ENCODE assay signal across 8 cellular contexts in genomic region chr11:2399488-2400068, GRCh38. TPM values are rescaled to one million over a fixed set of nuclear protein-coding genes. Genes with fewer than 3 reads are reported as not detected.
DNase-seq lines count a peak whose midpoint lies in the region; ATAC-seq and TF ChIP-seq lines count a peak whose summit lies in the region.

No MANE protein-coding gene starts in this region.

- peak overlapping the region; percentile 96 to 99 (median 98) for H3K27ac ChIP-seq in gastroesophageal sphincter
- peak overlapping the region; percentile 98 for H3K27ac ChIP-seq in rectal smooth muscle tissue (ENCODE audit: low read depth, low read length)

- CTCF ChIA-PET in activated CD4-positive, alpha-beta memory T cell treated with anti-CD3 and anti-CD28 coated beads, Interleukin-2, amount 10 ng/mL, durations not matched to agents 7 days and 5 days (lab: Charles Lee), result interaction anchor here (0.7 to 6.5 kb wide), 7 partner anchors 9 to 94 kb away, joined by 3 to 42 read pairs (median 9); partner anchors contain the start of gene CD81

- peak overlapping the region; percentile 86 for H3K9ac ChIP-seq in rectal smooth muscle tissue (ENCODE audit: low read length)

- H3K27me3 Mint-ChIP-seq in activated CD4-positive, alpha-beta memory T cell treated with anti-CD3 and anti-CD28 coated beads, Interleukin-2, amount 10 ng/mL, durations not matched to agents 7 days and 5 days, result no peaks in the 10 kb centered on the region

- H3K4me3 ChIP-seq in GM12875 (ENCODE audit: low read depth, low read length) (peak overlapping the region; percentile 82), gastroesophageal sphincter (peak overlapping the region; percentile 44 to 92), rectal smooth muscle tissue (ENCODE audit: low read length) (peak overlapping the region; percentile 87)

- H3K4me1 Mint-ChIP-seq in activated CD4-positive, alpha-beta memory T cell treated with anti-CD3 and anti-CD28 coated beads, Interleukin-2, amount 10 ng/mL, durations not matched to agents 7 days and 5 days, result peaks cover 23% of the 10 kb centered on the region

- H3K4me1 ChIP-seq in gastroesophageal sphincter (peaks cover 0 to 44% (median 24%) of the 10 kb centered on the region in 3 donors), rectal smooth muscle tissue (ENCODE audit: control insufficient read depth, insufficient read depth, low read length) (peaks cover 19% of the 10 kb centered on the region)

- ATAC-seq in HG02885 (IDR thresholded peaks at IDR 0.05; ENCODE audit: poor library complexity, unreplicated experiment), result peak; percentile 0
- ATAC-seq in gastroesophageal sphincter, result peak; percentile 2
- no peak for ATAC-seq in HG03175 (IDR thresholded peaks at IDR 0.05; ENCODE audit: unreplicated experiment)
- no peak for ATAC-seq in GM21825 (IDR thresholded peaks at IDR 0.05; ENCODE audit: unreplicated experiment)
- ATAC-seq in HG03439 (IDR thresholded peaks at IDR 0.05; ENCODE audit: unreplicated experiment), result no peak

- no peak for TF ChIP-seq EP300 in gastroesophageal sphincter (IDR thresholded peaks at IDR 0.05)

- H3K9me3 Mint-ChIP-seq in activated CD4-positive, alpha-beta memory T cell treated with anti-CD3 and anti-CD28 coated beads, Interleukin-2, amount 10 ng/mL, durations not matched to agents 7 days and 5 days, result no peaks in the 10 kb centered on the region

- DNase-seq in activated CD4-positive, alpha-beta memory T cell treated with anti-CD3 and anti-CD28 coated beads, Interleukin-2, amount 10 ng/mL, durations not matched to agents 7 days and 5 days, result no peak

- H3K27me3 ChIP-seq in gastroesophageal sphincter (no peaks in the 10 kb centered on the region), rectal smooth muscle tissue (ENCODE audit: control insufficient read depth, insufficient read depth, low read length) (no peaks in the 10 kb centered on the region)

- H3K36me3 Mint-ChIP-seq in activated CD4-positive, alpha-beta memory T cell treated with anti-CD3 and anti-CD28 coated beads, Interleukin-2, amount 10 ng/mL, durations not matched to agents 7 days and 5 days (ENCODE audit: low read depth), result peaks cover 27% of the 10 kb centered on the region

- peak overlapping the region; percentile 87 for H3K4me3 Mint-ChIP-seq in activated CD4-positive, alpha-beta memory T cell treated with anti-CD3 and anti-CD28 coated beads, Interleukin-2, amount 10 ng/mL, durations not matched to agents 7 days and 5 days

- H3K36me3 ChIP-seq in gastroesophageal sphincter, result peaks cover 0 to 70% of the 10 kb centered on the region in 2 donors
- peaks cover 29% of the 10 kb centered on the region for H3K36me3 ChIP-seq in rectal smooth muscle tissue (ENCODE audit: control insufficient read depth, insufficient read depth, low read length)

- POLR2A ChIA-PET in activated CD4-positive, alpha-beta memory T cell treated with anti-CD3 and anti-CD28 coated beads, Interleukin-2, amount 10 ng/mL, durations not matched to agents 7 days and 5 days (lab: Charles Lee), result interaction anchor here (0.9 to 3.2 kb wide), 6 partner anchors 9 to 547 kb away, joined by 3 to 39 read pairs (median 14); partner anchors contain the start of genes C11orf21, CD81, LSP1 and TSPAN32

- H3K27ac Mint-ChIP-seq in activated CD4-positive, alpha-beta memory T cell treated with anti-CD3 and anti-CD28 coated beads, Interleukin-2, amount 10 ng/mL, durations not matched to agents 7 days and 5 days, result peak overlapping the region; percentile 87

- no peak for TF ChIP-seq POLR2A in gastroesophageal sphincter (IDR thresholded peaks at IDR 0.05)

- TF ChIP-seq CTCF in GM12875 (IDR thresholded peaks at IDR 0.05; ENCODE audit: borderline replicate concordance, insufficient read depth, low read depth, low read length) (no peak), gastroesophageal sphincter (IDR thresholded peaks at IDR 0.05) (no peak)

- WGBS in gastroesophageal sphincter (ENCODE audit: low coverage in 1 of 2), 2 donors, result 0% methylated on average over 1 of the region's 23 CpGs; no CpG with 5 or more reads in 1 of the 2 donors

- H3K9me3 ChIP-seq in gastroesophageal sphincter, result no peaks in the 10 kb centered on the region

RNA-seq across cellular contexts. Expression of gene TSSC4, which starts 1.0 kb away (rescaled TPM):
- 10 to 100 TPM; 46.4 to 46.5 TPM for total RNA-seq in activated CD4-positive, alpha-beta memory T cell treated with anti-CD3 and anti-CD28 coated beads, Interleukin-2, amount 10 ng/mL, durations not matched to agents 7 days and 5 days
- total RNA-seq in gastroesophageal sphincter, result 10 to 100 TPM; 54.8 to 70.2 (median 66.3) TPM

RNA-seq across cellular contexts. Expression of gene CD81, which starts 22.5 kb away (rescaled TPM):
- total RNA-seq in activated CD4-positive, alpha-beta memory T cell treated with anti-CD3 and anti-CD28 coated beads, Interleukin-2, amount 10 ng/mL, durations not matched to agents 7 days and 5 days, result 100 to 1,000 TPM; 192 TPM
- 100 to 1,000 TPM; 327 to 576 (median 541) TPM for total RNA-seq in gastroesophageal sphincter

RNA-seq across cellular contexts. Expression of gene TRPM5, which starts 44.7 kb away (rescaled TPM):
- total RNA-seq in activated CD4-positive, alpha-beta memory T cell treated with anti-CD3 and anti-CD28 coated beads, Interleukin-2, amount 10 ng/mL, durations not matched to agents 7 days and 5 days, result not detected
- not detected for total RNA-seq in gastroesophageal sphincter

RNA-seq across cellular contexts. Expression of gene KCNQ1, which starts 45.2 kb away (rescaled TPM):
- 10 to 100 TPM; 14.8 to 15.0 TPM for total RNA-seq in activated CD4-positive, alpha-beta memory T cell treated with anti-CD3 and anti-CD28 coated beads, Interleukin-2, amount 10 ng/mL, durations not matched to agents 7 days and 5 days
- total RNA-seq in gastroesophageal sphincter, result 10 to 100 TPM in 1 of 4 donors, 1 to 10 TPM in 3; 2.6 to 12.7 (median 4.9) TPM

Comparison
In these comparisons a context has a peak if more than half of its experiments do, and no peak if none do; other contexts are left out.
1. ATAC-seq: peak in HG02885 (single experiment) and gastroesophageal sphincter (single experiment); none in HG03175 (single experiment), GM21825 (single experiment) and HG03439 (single experiment).
2. Peak in every context shown above with its lines, with median percentiles within 50 percentile points of each other: H3K4me3 ChIP-seq.